30 cellular contexts compared by ENCODE assay signal in genomic region chr3:124570232-124570631, GRCh38.
"Had no signal": no experiment of that assay in that cellular context is flagged by ENCODE, and none has a peak within 500 bp of the region (broad histone marks: within the 10 kb centered on the region; RNA-seq: fewer than 3 reads in every experiment).

No MANE protein-coding gene starts in this region.

- H3K9me3 Mint-ChIP-seq: activated CD4-positive, alpha-beta T cell treated with anti-CD3 and anti-CD28 coated beads, Interleukin-2, amount 10 ng/mL, durations not matched to agents 24 days and 14 days; activated CD8-positive, alpha-beta T cell treated with anti-CD3 and anti-CD28 coated beads for 36 hours; activated naive CD8-positive, alpha-beta T cell treated with anti-CD3 and anti-CD28 coated beads for 36 hours; activated T-cell treated with anti-CD3 and anti-CD28 coated beads, Interleukin-2, amount 50 U/mL, for 72 hours; activated T-helper 17 cell treated with anti-CD3 and anti-CD28 coated beads, Interleukin-2, amount 50 U/mL, for 72 hours had no signal

- H3K36me3 Mint-ChIP-seq: activated naive CD8-positive, alpha-beta T cell treated with anti-CD3 and anti-CD28 coated beads for 36 hours had no signal

- H3K4me3 ChIP-seq: Peyer's patch, SJCRH30, SK-N-MC had no signal

- H3K4me1 ChIP-seq: Peyer's patch had no signal

- H3K27me3 ChIP-seq: Peyer's patch, SJCRH30 had no signal

- H3K36me3 ChIP-seq: brain microvascular endothelial cell, Peyer's patch, SJCRH30 had no signal

- ATAC-seq: activated CD8-positive, alpha-beta T cell treated with anti-CD3 and anti-CD28 coated beads for 36 hours; activated T-cell treated with anti-CD3 and anti-CD28 coated beads, Interleukin-2, amount 50 U/mL, for 72 hours; activated T-helper 17 cell treated with anti-CD3 and anti-CD28 coated beads, Interleukin-2, amount 50 U/mL, for 72 hours had no signal

- H3K27me3 Mint-ChIP-seq: activated T-helper 17 cell treated with anti-CD3 and anti-CD28 coated beads, Interleukin-2, amount 50 U/mL, for 72 hours had no signal

- H3K27ac Mint-ChIP-seq: activated CD4-positive, alpha-beta T cell treated with anti-CD3 and anti-CD28 coated beads, Interleukin-2, amount 10 ng/mL, durations not matched to agents 24 days and 14 days; activated CD8-positive, alpha-beta T cell treated with anti-CD3 and anti-CD28 coated beads for 36 hours; activated naive CD8-positive, alpha-beta T cell treated with anti-CD3 and anti-CD28 coated beads for 36 hours; activated T-cell treated with anti-CD3 and anti-CD28 coated beads, Interleukin-2, amount 50 U/mL, for 72 hours; activated T-helper 17 cell treated with anti-CD3 and anti-CD28 coated beads, Interleukin-2, amount 50 U/mL, for 72 hours had no signal

- H3K4me2 ChIP-seq: KMS-11 had no signal

- H3K4me1 Mint-ChIP-seq: activated T-helper 17 cell treated with anti-CD3 and anti-CD28 coated beads, Interleukin-2, amount 50 U/mL, for 72 hours had no signal

- H3K4me3 Mint-ChIP-seq: activated CD4-positive, alpha-beta T cell treated with anti-CD3 and anti-CD28 coated beads, Interleukin-2, amount 10 ng/mL, durations not matched to agents 24 days and 14 days; activated CD8-positive, alpha-beta T cell treated with anti-CD3 and anti-CD28 coated beads for 36 hours; activated naive CD8-positive, alpha-beta T cell treated with anti-CD3 and anti-CD28 coated beads for 36 hours; activated T-cell treated with anti-CD3 and anti-CD28 coated beads, Interleukin-2, amount 50 U/mL, for 72 hours; activated T-helper 17 cell treated with anti-CD3 and anti-CD28 coated beads, Interleukin-2, amount 50 U/mL, for 72 hours had no signal

- H3K9me3 ChIP-seq: Peyer's patch, SJCRH30 had no signal

- H3K27ac ChIP-seq: brain microvascular endothelial cell, KMS-11, Peyer's patch, SJCRH30, SK-N-MC had no signal

- DNase-seq: activated CD4-positive, alpha-beta T cell treated with anti-CD3 and anti-CD28 coated beads, Interleukin-2, amount 10 ng/mL, durations not matched to agents 24 days and 14 days; activated CD4-positive, alpha-beta T cell treated with anti-CD3 and anti-CD28 coated beads, Interleukin-2, amount 50 U/mL, for 4 hours; activated CD8-positive, alpha-beta T cell treated with anti-CD3 and anti-CD28 coated beads for 36 hours; activated effector memory CD4-positive, alpha-beta T cell treated with anti-CD3 and anti-CD28 coated beads, Interleukin-2, amount 50 U/mL, for 16 hours; activated naive CD4-positive, alpha-beta T cell; activated naive CD4-positive, alpha-beta T cell treated with anti-CD3 and anti-CD28 coated beads, Interleukin-2, amount 50 U/mL, for 16 hours; activated naive CD8-positive, alpha-beta T cell treated with anti-CD3 and anti-CD28 coated beads for 36 hours; activated T-cell treated with anti-CD3 and anti-CD28 coated beads, Interleukin-2, amount 50 U/mL, for 1 hour; activated T-cell treated with anti-CD3 and anti-CD28 coated beads, Interleukin-2, amount 50 U/mL, for 72 hours; amniotic stem cell; aorta; brain microvascular endothelial cell; central memory CD4-positive, alpha-beta T cell; MM.1S; NCI-H1048; NCI-H1105 treated with DMSO at 0.1 percent for 48 hours; NCI-H1436 treated with DMSO at 0.1 percent for 48 hours; NCI-H1694 treated with DMSO at 0.1 percent for 48 hours; NCI-H2029; NCI-H345; NCI-H524 treated with DMSO at 0.1 percent for 48 hours; NCI-H748 treated with DMSO at 0.1 percent for 48 hours; NK-92 treated with Interleukin-12 subunit alpha and Interleukin-12 subunit beta, amount 100 ng/mL, for 24 hours; Peyer's patch; RPMI8226; SJCRH30; T1000 had no signal
